In genomic region chr4:68375667-68376559, GRCh38 we compare ENCODE assay signal across 1 cellular context.
TF ChIP-seq lines count a peak whose summit lies in the region.

No MANE protein-coding gene starts in this region.

TF ChIP-seq in H1, 55 proteins besides CTCF, POLR2A, EP300 and RAD21:
- 0 out of 2 replicates have a peak, but pooled peaks have one; percentile 28 for TF ChIP-seq TEAD4 (IDR thresholded peaks at IDR 0.05; ENCODE audit: low read depth, low read length)
- no peak for TF ChIP-seq FOSL1 (IDR thresholded peaks at IDR 0.05; ENCODE audit: insufficient read depth, low read depth, low read length)
- TF ChIP-seq TCF12 (IDR thresholded peaks at IDR 0.05; ENCODE audit: low read depth, low read length): no peak
- no peak for TF ChIP-seq CBX8 (IDR thresholded peaks at IDR 0.05; ENCODE audit: borderline replicate concordance, low read depth, low read length)
